ENCODE assay signal across 1 cellular context in the genomic region with DNA sequence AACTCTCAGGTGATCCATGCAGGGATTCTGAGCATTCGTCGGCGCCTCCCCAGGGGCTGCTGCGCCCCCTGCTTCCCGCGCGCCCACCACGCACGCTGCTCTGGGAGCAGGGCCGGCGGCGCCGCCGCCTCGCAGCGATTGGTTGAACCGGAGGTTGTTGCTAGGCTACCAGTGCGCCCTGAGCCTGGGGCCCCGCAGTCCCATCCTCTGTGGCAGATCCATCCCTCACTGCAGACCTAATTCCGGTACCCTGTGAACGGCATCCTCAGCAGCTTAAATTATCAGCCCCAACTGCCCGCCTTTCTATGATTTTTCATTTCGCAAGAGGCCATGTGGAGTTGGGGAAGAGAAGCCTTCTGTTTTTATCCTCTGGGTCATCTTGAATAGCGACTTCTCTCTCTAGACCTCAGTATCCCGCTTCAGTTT.
TF ChIP-seq lines count a peak whose summit lies in the region.

No MANE protein-coding gene starts in this region.

TF ChIP-seq in K562, 482 proteins besides CTCF, POLR2A, EP300 and RAD21:
- TF ChIP-seq CEBPG (CRISPR knock-in tag; IDR thresholded peaks at IDR 0.05) (no peak), CEBPG (tag; conservative IDR thresholded peaks at IDR 0.05 in 1 of 2, IDR thresholded peaks at IDR 0.05 in 1 of 2) (peak in 1 of 2 experiments; percentile 32; a peak in 1 of 4 replicates), CEBPB (tag; IDR thresholded peaks at IDR 0.05) (peak; percentile 60), RFX1 (IDR thresholded peaks at IDR 0.05) (peak; percentile 69), MAZ (CRISPR knock-in tag; conservative IDR thresholded peaks at IDR 0.05 in 1 of 2, IDR thresholded peaks at IDR 0.05 in 1 of 2) (no peak), CTBP1 (IDR thresholded peaks at IDR 0.05; ENCODE audit: borderline replicate concordance) (peak; percentile 25; the same call in 1 of the 2 replicates), NFYB (IDR thresholded peaks at IDR 0.05; ENCODE audit: extremely low read depth, insufficient read length) (peak; percentile 30), DACH1 (IDR thresholded peaks at IDR 0.05; ENCODE audit: partially characterized antibody) (no peak)
